Comparison of ENCODE assay signal across 11 cellular contexts in the genomic region with DNA sequence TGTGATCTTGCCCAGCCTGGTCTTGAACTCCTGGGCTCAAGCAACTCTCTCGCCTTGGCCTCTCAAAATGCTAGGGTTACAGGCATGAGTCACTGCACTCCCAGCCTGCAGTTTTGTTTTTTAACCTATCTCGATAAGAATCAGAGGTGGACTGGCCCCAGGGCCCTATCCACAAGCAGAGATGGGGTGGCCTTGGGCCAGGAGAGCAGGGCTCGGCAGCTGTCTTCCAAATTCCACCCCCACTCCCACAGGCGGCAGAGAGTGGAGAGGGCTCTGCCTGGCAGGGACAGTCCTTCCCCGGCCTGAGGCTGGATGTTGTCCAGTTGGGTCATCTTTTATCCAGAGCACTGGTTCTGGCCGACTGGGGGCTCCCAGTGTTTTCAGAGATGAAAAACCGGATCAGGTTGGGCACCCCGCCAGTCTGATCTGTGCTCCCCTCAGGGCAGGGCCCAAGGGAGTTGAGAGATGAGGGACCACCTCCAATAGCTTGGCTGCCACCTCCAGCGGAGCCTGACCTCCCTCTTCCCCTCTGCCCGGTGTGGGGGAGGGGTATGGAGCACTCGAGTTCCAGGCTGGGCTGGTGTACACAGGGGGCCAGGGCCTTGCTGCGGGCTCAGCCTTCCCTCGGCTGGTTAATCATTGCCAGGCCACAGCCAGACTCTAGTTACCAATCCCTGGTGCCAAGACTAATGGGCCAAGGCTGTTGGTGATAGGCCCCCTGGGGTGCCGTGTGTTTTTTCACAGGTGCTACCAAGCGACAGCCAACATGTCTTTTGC. TPM values are rescaled to one million over a fixed set of nuclear protein-coding genes. Genes with fewer than 3 reads are reported as not detected.
A peak's percentile ranks its signal among the peaks of the same experiment; 100 is the strongest.
DNase-seq lines count a peak whose midpoint lies in the region; ATAC-seq and TF ChIP-seq lines count a peak whose summit lies in the region.
"Had no signal": no experiment of that assay in that cellular context is flagged by ENCODE, and none has a peak within 500 bp of the region (broad histone marks: within the 10 kb centered on the region; RNA-seq: fewer than 3 reads in every experiment).

No MANE protein-coding gene starts in this region.

- TF ChIP-seq CTCF in 22Rv1 (IDR thresholded peaks at IDR 0.05) (no peak), IMR-90 (conservative IDR thresholded peaks at IDR 0.05; ENCODE audit: low read depth, low read length) (no peak), MCF 10A (IDR thresholded peaks at IDR 0.05; ENCODE audit: unreplicated experiment) (no peak), liver (IDR thresholded peaks at IDR 0.05; ENCODE audit: low read depth, low read length, missing input control) (no peak)
- no peak for TF ChIP-seq CTCF in activated CD8-positive, alpha-beta T cell treated with anti-CD3 and anti-CD28 coated beads for 36 hours (IDR thresholded peaks at IDR 0.05)

- BruUV-seq in IMR-90 (replicated peaks; lab: Mats Ljungman, UMichigan), result no TSS peak
- no TSS peak for BruUV-seq in MCF 10A (replicated peaks; lab: Mats Ljungman, UMichigan)

- no peak overlapping the region for H2AFZ ChIP-seq in IMR-90 (replicated peaks; ENCODE audit: low read length, poor library complexity)

- H3K23ac ChIP-seq in IMR-90 (ENCODE audit: low read depth, low read length), result no peak overlapping the region

- no peaks in the 10 kb centered on the region for H3K27me3 ChIP-seq in IMR-90 (ENCODE audit: control insufficient read depth, insufficient read depth, low read length)
- H3K27me3 ChIP-seq in liver (ENCODE audit: control insufficient read depth in 4 of 4, insufficient read depth in 4 of 4, low read length in 3 of 4), result no peaks in the 10 kb centered on the region

- no peak overlapping the region for H2BK120ac ChIP-seq in IMR-90 (ENCODE audit: low read depth, low read length)

- DNase-seq in IMR-90, result peak; percentile 17
- peak; percentile 56 for DNase-seq in MCF 10A (ENCODE audit: unreplicated experiment)
- no peak for DNase-seq in GOT3 (lab: John Stamatoyannopoulos, UW)
- DNase-seq in activated CD8-positive, alpha-beta T cell treated with anti-CD3 and anti-CD28 coated beads for 36 hours, result no peak
- no peak for DNase-seq in NOMO-1 (lab: John Stamatoyannopoulos, UW; ENCODE audit: unreplicated experiment in 2 of 2)
- DNase-seq: activated naive CD4-positive, alpha-beta T cell treated with anti-CD3 and anti-CD28 coated beads for 36 hours; CD4-positive, alpha-beta T cell; stimulated activated naive CD8-positive, alpha-beta T cell treated with anti-CD3 and anti-CD28 coated beads, Interleukin-15, amount 100 ng/mL, for 72 hours had no signal

- no peak overlapping the region for H3K4me3 Mint-ChIP-seq in MCF 10A (ENCODE audit: unreplicated experiment)
- H3K4me3 Mint-ChIP-seq in activated CD8-positive, alpha-beta T cell treated with anti-CD3 and anti-CD28 coated beads for 36 hours, result no peak overlapping the region
- H3K4me3 Mint-ChIP-seq: activated naive CD4-positive, alpha-beta T cell treated with anti-CD3 and anti-CD28 coated beads for 36 hours; CD4-positive, alpha-beta T cell; stimulated activated naive CD8-positive, alpha-beta T cell treated with anti-CD3 and anti-CD28 coated beads, Interleukin-15, amount 100 ng/mL, for 72 hours had no signal

- H3K9me3 ChIP-seq in IMR-90 (ENCODE audit: control insufficient read depth, insufficient read depth, low read length) (no peaks in the 10 kb centered on the region), liver (ENCODE audit: control insufficient read depth in 4 of 4, low read length in 3 of 4) (no peaks in the 10 kb centered on the region)

- H3K27ac ChIP-seq in 22Rv1 (peak overlapping the region; percentile 90), IMR-90 (ENCODE audit: insufficient read depth, low read length) (no peak overlapping the region), liver (ENCODE audit: low read depth in 1 of 2, low read length in 2 of 2) (peak overlapping the region; percentile 86 to 91)

- H3K18ac ChIP-seq in IMR-90 (ENCODE audit: low read depth, low read length), result no peak overlapping the region

- H3K27ac Mint-ChIP-seq in MCF 10A (ENCODE audit: low read depth, unreplicated experiment), result no peak overlapping the region
- no peak overlapping the region for H3K27ac Mint-ChIP-seq in activated CD8-positive, alpha-beta T cell treated with anti-CD3 and anti-CD28 coated beads for 36 hours
- H3K27ac Mint-ChIP-seq: activated naive CD4-positive, alpha-beta T cell treated with anti-CD3 and anti-CD28 coated beads for 36 hours; CD4-positive, alpha-beta T cell; stimulated activated naive CD8-positive, alpha-beta T cell treated with anti-CD3 and anti-CD28 coated beads, Interleukin-15, amount 100 ng/mL, for 72 hours had no signal

- H3K36me3 ChIP-seq in IMR-90 (ENCODE audit: control insufficient read depth, insufficient read depth, low read length) (no peaks in the 10 kb centered on the region), liver (ENCODE audit: control insufficient read depth in 4 of 4, insufficient read depth in 3 of 4, low read depth in 1 of 4, low read length in 3 of 4) (no peaks in the 10 kb centered on the region)

- no peak overlapping the region for H4K5ac ChIP-seq in IMR-90 (ENCODE audit: low read depth, low read length)

- H3K36me3 Mint-ChIP-seq in MCF 10A (ENCODE audit: insufficient read depth, unreplicated experiment), result peaks cover 6% of the 10 kb centered on the region
- H3K36me3 Mint-ChIP-seq in activated CD8-positive, alpha-beta T cell treated with anti-CD3 and anti-CD28 coated beads for 36 hours (ENCODE audit: low read depth), result no peaks in the 10 kb centered on the region

- no peaks in the 10 kb centered on the region for H4K20me1 ChIP-seq in IMR-90 (ENCODE audit: insufficient read depth, low read length)

- in situ Hi-C loops in IMR-90 (cut with MboI; ENCODE audit: low sequenced_read_pairs), result no loop called here

- POLR2A ChIA-PET in IMR-90 (lab: Charles Lee; ENCODE audit: unreplicated experiment), result no interaction called here
- POLR2A ChIA-PET in MCF 10A (lab: Yijun Ruan, JAX), result interaction anchor here (0.6 kb wide), 1 partner anchor 1378 kb away, joined by 3 read pairs; no protein-coding TSS in a partner anchor
- POLR2A ChIA-PET in activated CD8-positive, alpha-beta T cell treated with anti-CD3 and anti-CD28 coated beads for 36 hours (lab: Charles Lee), result no interaction called here

- CTCF ChIA-PET in IMR-90 (lab: Yijun Ruan, JAX) (no interaction called here), MCF 10A (lab: Yijun Ruan, JAX) (interaction anchor here (0.9 to 1.2 kb wide), 3 partner anchors 41 to 77 kb away, joined by 3 to 5 read pairs (median 4); partner anchors contain the start of gene TSEN54)
- CTCF ChIA-PET in activated CD8-positive, alpha-beta T cell treated with anti-CD3 and anti-CD28 coated beads for 36 hours (lab: Charles Lee), result no interaction called here

- H3K14ac ChIP-seq in IMR-90 (replicated peaks; ENCODE audit: low read depth, low read length), result no peak overlapping the region

- H3K4ac ChIP-seq in IMR-90 (ENCODE audit: low read depth, low read length), result no peak overlapping the region

- intact Hi-C loops in IMR-90 (cut with micrococcal nuclease), result no loop called here
- intact Hi-C loops in MCF 10A (cut with micrococcal nuclease), result no loop called here
- intact Hi-C loops in activated CD8-positive, alpha-beta T cell treated with anti-CD3 and anti-CD28 coated beads for 36 hours (cut with micrococcal nuclease), result no loop called here

- no peak overlapping the region for H4K8ac ChIP-seq in IMR-90 (ENCODE audit: low read depth in 2 of 2, low read length in 2 of 2)

- no peak overlapping the region for H4K91ac ChIP-seq in IMR-90 (ENCODE audit: insufficient read depth, low read depth, low read length)

- ATAC-seq in IMR-90 (ENCODE audit: low read depth), result peak; percentile 35
- ATAC-seq in HG03108 (IDR thresholded peaks at IDR 0.05; ENCODE audit: unreplicated experiment), result no peak
- ATAC-seq in activated CD8-positive, alpha-beta T cell treated with anti-CD3 and anti-CD28 coated beads for 36 hours, result no peak
- ATAC-seq: stimulated activated naive CD8-positive, alpha-beta T cell treated with anti-CD3 and anti-CD28 coated beads, Interleukin-15, amount 100 ng/mL, for 72 hours had no signal

- H3K4me3 ChIP-seq in IMR-90 (ENCODE audit: insufficient read depth, low read depth, low read length) (no peak overlapping the region), liver (ENCODE audit: low read depth in 1 of 3, low read length in 3 of 3) (no peak overlapping the region)

- no peak for TF ChIP-seq RAD21 in IMR-90 (IDR thresholded peaks at IDR 0.05; ENCODE audit: low read length)
- TF ChIP-seq RAD21 in liver (IDR thresholded peaks at IDR 0.05), result peak in 1 of 2 donors; percentile 38

- H2BK20ac ChIP-seq in IMR-90 (ENCODE audit: low read depth, low read length), result no peak overlapping the region

- H3K9me1 ChIP-seq in IMR-90 (ENCODE audit: insufficient read depth, low read length), result 0 out of 2 replicates have a peak, but pooled peaks cover 3% of the 10 kb centered on the region

- H3K4me2 ChIP-seq in IMR-90 (ENCODE audit: low read depth, low read length), result no peak overlapping the region

- dilution Hi-C loops in IMR-90 (cut with HindIII; ENCODE audit: low sequenced_read_pairs, unreplicated experiment), result no loop called here

- H2BK15ac ChIP-seq in IMR-90 (ENCODE audit: low read depth, low read length), result no peak overlapping the region

- H3K4me1 ChIP-seq in IMR-90 (ENCODE audit: control insufficient read depth, insufficient read depth, low read length), result peaks cover 12% of the 10 kb centered on the region
- H3K4me1 ChIP-seq in liver (ENCODE audit: control insufficient read depth in 4 of 4, insufficient read depth in 4 of 4, low read length in 3 of 4), result peaks cover 20 to 54% (median 49%) of the 10 kb centered on the region in 4 donors

- 64% methylated on average over 8 of the region's 15 CpGs; no CpG with 5 or more reads in 1 of the 2 experiments for WGBS in IMR-90 (ENCODE audit: extremely low coverage in 2 of 2, insufficient read length in 1 of 2), 2 experiments
- WGBS in liver, result 27% methylated on average over 15 of the region's 15 CpGs

- no peak overlapping the region for H3K56ac ChIP-seq in IMR-90 (ENCODE audit: extremely low read depth, insufficient read depth, low read length)

- TF ChIP-seq POLR2A in IMR-90 (IDR thresholded peaks at IDR 0.05; ENCODE audit: low read depth, low read length), result no peak

- H3K79me1 ChIP-seq in IMR-90 (ENCODE audit: low read depth in 1 of 2, low read length in 2 of 2), result no peaks in the 10 kb centered on the region

- H2AK5ac ChIP-seq in IMR-90 (ENCODE audit: low read depth, low read length), result no peak overlapping the region

- no peaks in the 10 kb centered on the region for H3K4me1 Mint-ChIP-seq in MCF 10A (ENCODE audit: insufficient read depth, unreplicated experiment)
- no peaks in the 10 kb centered on the region for H3K4me1 Mint-ChIP-seq in activated CD8-positive, alpha-beta T cell treated with anti-CD3 and anti-CD28 coated beads for 36 hours (ENCODE audit: low read depth)
- H3K4me1 Mint-ChIP-seq: stimulated activated naive CD8-positive, alpha-beta T cell treated with anti-CD3 and anti-CD28 coated beads, Interleukin-15, amount 100 ng/mL, for 72 hours had no signal

- H3K27me3 Mint-ChIP-seq in MCF 10A (ENCODE audit: insufficient read depth, unreplicated experiment), result no peaks in the 10 kb centered on the region
- no peaks in the 10 kb centered on the region for H3K27me3 Mint-ChIP-seq in activated CD8-positive, alpha-beta T cell treated with anti-CD3 and anti-CD28 coated beads for 36 hours
- H3K27me3 Mint-ChIP-seq: CD4-positive, alpha-beta T cell; stimulated activated naive CD8-positive, alpha-beta T cell treated with anti-CD3 and anti-CD28 coated beads, Interleukin-15, amount 100 ng/mL, for 72 hours had no signal

- no peaks in the 10 kb centered on the region for H3K9me3 Mint-ChIP-seq in MCF 10A (ENCODE audit: unreplicated experiment)
- H3K9me3 Mint-ChIP-seq in activated CD8-positive, alpha-beta T cell treated with anti-CD3 and anti-CD28 coated beads for 36 hours, result no peaks in the 10 kb centered on the region
- H3K9me3 Mint-ChIP-seq: activated naive CD4-positive, alpha-beta T cell treated with anti-CD3 and anti-CD28 coated beads for 36 hours; CD4-positive, alpha-beta T cell; stimulated activated naive CD8-positive, alpha-beta T cell treated with anti-CD3 and anti-CD28 coated beads, Interleukin-15, amount 100 ng/mL, for 72 hours had no signal

- no peak overlapping the region for H2BK5ac ChIP-seq in IMR-90 (ENCODE audit: low read depth, low read length, poor library complexity, severe bottlenecking)

- H3K9ac ChIP-seq in IMR-90 (ENCODE audit: low read depth, low read length), result no peak overlapping the region
- H3K9ac ChIP-seq in liver (ENCODE audit: low read depth in 1 of 2, low read length in 2 of 2), result no peak overlapping the region

- no peak overlapping the region for H2AK9ac ChIP-seq in IMR-90 (replicated peaks; ENCODE audit: low read depth, low read length, poor library complexity)

RNA-seq across cellular contexts. Expression of gene MYO15B, which starts 30.3 kb away (rescaled TPM):
- 0.18 TPM in 1 of 2 replicates, not detected in the other for total RNA-seq in IMR-90 (2012; rRNA removed)
- polyA plus RNA-seq in IMR-90 (2012; rRNA removed), result 0.43 and 0.65 TPM in 2 replicates
- polyA plus RNA-seq in IMR-90 (2012; cell fraction: cytosol; rRNA removed), result 0.06 and 0.22 TPM in 2 replicates
- polyA plus RNA-seq in IMR-90 (2012; cell fraction: nucleus; rRNA removed; ENCODE audit: low replicate concordance), result 6.8 and 8.7 TPM in 2 replicates
- 10.9 and 16.9 TPM in 2 replicates for total RNA-seq in MCF 10A (2022)
- total RNA-seq in liver, result 10 to 100 TPM; 21.2 to 34.4 TPM
- polyA plus RNA-seq in liver, result 10 to 100 TPM; 13.3 to 14.8 TPM
- 10 to 100 TPM; 24.9 to 28.7 TPM for total RNA-seq in activated CD8-positive, alpha-beta T cell treated with anti-CD3 and anti-CD28 coated beads for 36 hours

RNA-seq across cellular contexts. Expression of gene LLGL2, which starts 31.8 kb away (rescaled TPM):
- total RNA-seq in IMR-90 (2012; rRNA removed), result 0.54 and 0.56 TPM in 2 replicates
- polyA plus RNA-seq in IMR-90 (2012; rRNA removed), result 0.53 and 0.72 TPM in 2 replicates
- polyA plus RNA-seq in IMR-90 (2012; cell fraction: cytosol; rRNA removed), result 1.2 and 1.6 TPM in 2 replicates
- polyA plus RNA-seq in IMR-90 (2012; cell fraction: nucleus; rRNA removed; ENCODE audit: low replicate concordance), result 2.0 and 4.5 TPM in 2 replicates
- total RNA-seq in MCF 10A (2022), result 19.8 and 21.2 TPM in 2 replicates
- total RNA-seq in liver, result 10 to 100 TPM; 23.2 to 69.6 TPM
- polyA plus RNA-seq in liver, result 10 to 100 TPM; 34.9 to 42.1 TPM
- total RNA-seq in activated CD8-positive, alpha-beta T cell treated with anti-CD3 and anti-CD28 coated beads for 36 hours, result 1 to 10 TPM; 7.2 to 7.4 TPM

RNA-seq across cellular contexts. Expression of gene TSEN54, which starts 40.9 kb away (rescaled TPM):
- total RNA-seq in IMR-90 (2012; rRNA removed), result 6.4 and 7.2 TPM in 2 replicates
- polyA plus RNA-seq in IMR-90 (2012; rRNA removed), result 14.9 and 16.2 TPM in 2 replicates
- 9.8 and 14.7 TPM in 2 replicates for polyA plus RNA-seq in IMR-90 (2012; cell fraction: cytosol; rRNA removed)
- polyA plus RNA-seq in IMR-90 (2012; cell fraction: nucleus; rRNA removed; ENCODE audit: low replicate concordance), result 37.4 and 62.8 TPM in 2 replicates
- total RNA-seq in MCF 10A (2022), result 13.3 and 15.6 TPM in 2 replicates
- 10 to 100 TPM; 10.8 to 15.1 TPM for total RNA-seq in liver
- polyA plus RNA-seq in liver, result 10 to 100 TPM in 1 of 2 donors, 1 to 10 TPM in 1; 9.1 to 13.9 TPM
- total RNA-seq in activated CD8-positive, alpha-beta T cell treated with anti-CD3 and anti-CD28 coated beads for 36 hours, result 10 to 100 TPM; 38.8 to 45.4 TPM

RNA-seq across cellular contexts. Expression of gene CASKIN2, which starts 41.9 kb away (rescaled TPM):
- total RNA-seq in IMR-90 (2012; rRNA removed), result 2.2 and 2.9 TPM in 2 replicates
- 6.9 and 7.5 TPM in 2 replicates for polyA plus RNA-seq in IMR-90 (2012; rRNA removed)
- 4.7 and 6.3 TPM in 2 replicates for polyA plus RNA-seq in IMR-90 (2012; cell fraction: cytosol; rRNA removed)
- 17.2 and 50.6 TPM in 2 replicates for polyA plus RNA-seq in IMR-90 (2012; cell fraction: nucleus; rRNA removed; ENCODE audit: low replicate concordance)
- total RNA-seq in MCF 10A (2022), result 19.2 and 19.8 TPM in 2 replicates
- total RNA-seq in liver, result 10 to 100 TPM in 1 of 2 donors, 1 to 10 TPM in 1; 5.9 to 11.4 TPM
- 10 to 100 TPM in 1 of 2 donors, 1 to 10 TPM in 1; 2.3 to 12.1 TPM for polyA plus RNA-seq in liver
- 1 to 10 TPM; 2.2 to 2.5 TPM for total RNA-seq in activated CD8-positive, alpha-beta T cell treated with anti-CD3 and anti-CD28 coated beads for 36 hours

Comparison
In these comparisons a context has a peak if more than half of its experiments do, and no peak if none do; other contexts are left out.
1. DNase-seq: peak in IMR-90 (single experiment) and MCF 10A (single experiment); none in GOT3 (single experiment), activated CD8-positive, alpha-beta T cell treated with anti-CD3 and anti-CD28 coated beads for 36 hours (single experiment) and NOMO-1 (0 of 2).
2. RNA of gene MYO15B, which starts 30.3 kb away (total RNA-seq): 21.2 to 34.4 TPM in liver, 24.9 to 28.7 TPM in activated CD8-positive, alpha-beta T cell treated with anti-CD3 and anti-CD28 coated beads for 36 hours and 10.9 to 16.9 TPM in MCF 10A; 0.18 TPM in IMR-90; every median in the first group is over 10 times any median in the second.